In genomic region chr14:69137456-69138188, GRCh38 we compare ENCODE assay signal across 13 cellular contexts. TPM values are rescaled to one million over a fixed set of nuclear protein-coding genes. Genes with fewer than 3 reads are reported as not detected.
DNase-seq lines count a peak whose midpoint lies in the region; ATAC-seq and TF ChIP-seq lines count a peak whose summit lies in the region.
"Had no signal": no experiment of that assay in that cellular context is flagged by ENCODE, and none has a peak within 500 bp of the region (broad histone marks: within the 10 kb centered on the region; RNA-seq: fewer than 3 reads in every experiment).

No MANE protein-coding gene starts in this region.

- in situ Hi-C loops in G401 (cut with HindIII; ENCODE audit: low sequenced_read_pairs): no loop called here

- H3K27me3 ChIP-seq in heart left ventricle (no peaks in the 10 kb centered on the region), right atrium auricular region (no peaks in the 10 kb centered on the region), right cardiac atrium (ENCODE audit: control insufficient read depth, insufficient read depth) (no peaks in the 10 kb centered on the region), thoracic aorta (replicated peaks; ENCODE audit: insufficient read depth) (no peaks in the 10 kb centered on the region)
- H3K27me3 ChIP-seq: BLaER1, Peyer's patch had no signal

- peaks cover 0 to 16% (median 0%) of the 10 kb centered on the region in 9 donors for H3K36me3 ChIP-seq in heart left ventricle
- no peaks in the 10 kb centered on the region for H3K36me3 ChIP-seq in right atrium auricular region
- H3K36me3 ChIP-seq in thoracic aorta: no peaks in the 10 kb centered on the region
- H3K36me3 ChIP-seq: Peyer's patch had no signal

- TF ChIP-seq POLR2A in heart left ventricle (IDR thresholded peaks at IDR 0.05): no peak

- H3K4me1 ChIP-seq in heart left ventricle (peaks cover 0 to 52% (median 31%) of the 10 kb centered on the region in 12 donors), right atrium auricular region (peaks cover 0 to 34% of the 10 kb centered on the region in 2 donors), right cardiac atrium (ENCODE audit: control insufficient read depth, insufficient read depth, low read length) (peaks cover 8% of the 10 kb centered on the region), thoracic aorta (ENCODE audit: control insufficient read depth in 1 of 2, low read depth in 2 of 2) (peaks cover 23 to 46% of the 10 kb centered on the region in 2 donors)

- ATAC-seq in heart left ventricle (peak in 2 of 4 donors; percentile 37 to 50), right cardiac atrium (peak in 1 of 2 donors; percentile 44), thoracic aorta (ENCODE audit: insufficient number of reproducible peaks, low FRiP score, low read depth) (no peak)
- ATAC-seq in activated naive CD4-positive, alpha-beta T cell treated with anti-CD3 and anti-CD28 coated beads, Interleukin-2, amount 50 U/mL, for 72 hours: peak; percentile 81 to 90

- intact Hi-C loops in heart left ventricle (cut with DNase I) (loop anchor here in 4 of 10 donors (10.0 kb wide), 3 partner anchors 227 to 327 kb away; partner anchors contain the start of genes ERH (in 1 of the 4) and SLC39A9 (in 1 of the 4)), right cardiac atrium (cut with DNase I) (no loop called here)

- no peaks in the 10 kb centered on the region for H3K36me3 Mint-ChIP-seq in activated naive CD4-positive, alpha-beta T cell treated with anti-CD3 and anti-CD28 coated beads, Interleukin-2, amount 50 U/mL, for 72 hours

- no peak overlapping the region for H3K4me3 ChIP-seq in heart left ventricle
- H3K4me3 ChIP-seq in right atrium auricular region: no peak overlapping the region
- H3K4me3 ChIP-seq in right cardiac atrium (ENCODE audit: low read length): no peak overlapping the region
- no peak overlapping the region for H3K4me3 ChIP-seq in thoracic aorta
- H3K4me3 ChIP-seq: BLaER1, Peyer's patch had no signal

- H3K27ac Mint-ChIP-seq in activated naive CD4-positive, alpha-beta T cell treated with anti-CD3 and anti-CD28 coated beads, Interleukin-2, amount 50 U/mL, for 72 hours: peak overlapping the region in 1 of 2 donors; percentile 68

- DNase-seq in heart left ventricle (no peak), right atrium auricular region (ENCODE audit: low spot score) (no peak), right cardiac atrium (no peak), thoracic aorta (ENCODE audit: low spot score) (no peak), NCI-H2107 (lab: John Stamatoyannopoulos, UW) (no peak), NCI-H748 (lab: John Stamatoyannopoulos, UW; ENCODE audit: unreplicated experiment) (no peak), G401 (ENCODE audit: low spot score) (no peak)
- DNase-seq in activated naive CD4-positive, alpha-beta T cell treated with anti-CD3 and anti-CD28 coated beads, Interleukin-2, amount 50 U/mL, for 72 hours (ENCODE audit: low spot score in 2 of 2): no peak
- DNase-seq: activated gamma-delta T cell treated with Interleukin-2 at 50 U/mL for 16 hours, islet precursor cell, Peyer's patch had no signal

- peak overlapping the region in 7 of 12 donors; percentile 7 to 48 (median 12) for H3K27ac ChIP-seq in heart left ventricle
- H3K27ac ChIP-seq in right atrium auricular region: peak overlapping the region in 1 of 2 donors; percentile 61
- H3K27ac ChIP-seq in right cardiac atrium (ENCODE audit: low read length): peak overlapping the region; percentile 70
- H3K27ac ChIP-seq in thoracic aorta: peak overlapping the region; percentile 25 to 65
- H3K27ac ChIP-seq: BLaER1, parathyroid adenoma, Peyer's patch had no signal

- WGBS in heart left ventricle, 4 donors: 69 to 83% (median 80%) methylated on average over 2 of the region's 2 CpGs
- WGBS in right cardiac atrium: 70% methylated on average over 2 of the region's 2 CpGs

- H3K9me3 Mint-ChIP-seq in activated naive CD4-positive, alpha-beta T cell treated with anti-CD3 and anti-CD28 coated beads, Interleukin-2, amount 50 U/mL, for 72 hours: no peaks in the 10 kb centered on the region

- no peaks in the 10 kb centered on the region for H3K9me3 ChIP-seq in heart left ventricle
- H3K9me3 ChIP-seq in right atrium auricular region: no peaks in the 10 kb centered on the region
- H3K9me3 ChIP-seq in right cardiac atrium (ENCODE audit: control insufficient read depth, low read length): no peaks in the 10 kb centered on the region
- no peaks in the 10 kb centered on the region for H3K9me3 ChIP-seq in thoracic aorta
- H3K9me3 ChIP-seq: BLaER1, Peyer's patch had no signal

- no peak for TF ChIP-seq CTCF in heart left ventricle (IDR thresholded peaks at IDR 0.05)
- TF ChIP-seq CTCF in right atrium auricular region (IDR thresholded peaks at IDR 0.05): no peak
- TF ChIP-seq CTCF in thoracic aorta (IDR thresholded peaks at IDR 0.05): no peak

RNA-seq across cellular contexts. Expression of gene DCAF5, which starts 15.3 kb away (rescaled TPM):
- total RNA-seq in heart left ventricle (10 to 100 TPM; 44.8 to 71.7 (median 58.8) TPM), right atrium auricular region (10 to 100 TPM; 33.1 to 38.8 TPM), right cardiac atrium (10 to 100 TPM; 46.6 to 53.6 (median 48.0) TPM), thoracic aorta (10 to 100 TPM; 37.6 to 42.0 TPM)
- polyA plus RNA-seq in heart left ventricle (10 to 100 TPM; 16.8 to 38.9 TPM), right cardiac atrium (22.5 TPM)
- 10 to 100 TPM; 37.2 to 41.5 TPM for total RNA-seq in activated naive CD4-positive, alpha-beta T cell treated with anti-CD3 and anti-CD28 coated beads, Interleukin-2, amount 50 U/mL, for 72 hours
- total RNA-seq in G401 (2014; rRNA removed; shearing (Covaris generic)): 22.7 and 25.5 TPM in 2 replicates

RNA-seq across cellular contexts. Expression of gene EXD2, which starts 53.7 kb away (rescaled TPM):
- total RNA-seq in heart left ventricle: 10 to 100 TPM; 13.9 to 20.9 (median 16.1) TPM
- 10 to 100 TPM in 1 of 2 donors, 1 to 10 TPM in 1; 7.2 to 20.6 TPM for polyA plus RNA-seq in heart left ventricle
- total RNA-seq in right atrium auricular region: 10 to 100 TPM; 14.6 to 16.7 TPM
- 10 to 100 TPM in 1 of 2 donors, 1 to 10 TPM in 1; 7.1 to 13.5 TPM for total RNA-seq in activated naive CD4-positive, alpha-beta T cell treated with anti-CD3 and anti-CD28 coated beads, Interleukin-2, amount 50 U/mL, for 72 hours
- 10 to 100 TPM; 18.0 to 22.1 (median 19.2) TPM for total RNA-seq in right cardiac atrium
- 12.0 TPM for polyA plus RNA-seq in right cardiac atrium
- 10 to 100 TPM; 10.4 to 10.9 TPM for total RNA-seq in thoracic aorta
- 10.3 and 20.4 TPM in 2 replicates for total RNA-seq in G401 (2014; rRNA removed; shearing (Covaris generic))
